ENCODE assay signal across 21 cellular contexts in the genomic region with DNA sequence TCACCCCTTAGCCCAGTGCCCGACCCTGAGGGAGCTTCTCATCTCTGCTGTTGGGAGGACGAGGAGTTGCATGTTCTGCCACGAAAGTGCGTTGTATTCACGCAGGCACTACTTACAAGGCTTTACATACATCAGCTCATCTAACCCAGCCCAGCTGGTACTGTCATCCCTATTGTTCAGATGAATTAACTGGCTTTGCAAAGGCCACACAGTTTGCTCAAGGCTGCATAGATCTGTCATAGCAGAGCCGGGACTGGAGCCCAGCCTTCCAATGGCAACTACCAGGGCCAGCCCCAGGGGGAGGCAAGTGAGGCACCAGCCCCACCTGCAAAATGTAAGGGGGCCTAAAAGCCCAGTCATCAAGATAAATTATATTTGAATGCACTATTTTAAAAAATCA.
"Had no signal": no experiment of that assay in that cellular context is flagged by ENCODE, and none has a peak within 500 bp of the region (broad histone marks: within the 10 kb centered on the region; RNA-seq: fewer than 3 reads in every experiment).

No MANE protein-coding gene starts in this region.

- H3K4me1 ChIP-seq: esophagus squamous epithelium, gastroesophageal sphincter, pancreas, prostate gland, right lobe of liver, upper lobe of left lung, vagina had no signal

- H3K4me1 Mint-ChIP-seq: memory B cell; stimulated activated effector memory CD8-positive, alpha-beta T cell treated with anti-CD3 and anti-CD28 coated beads, Interleukin-12 subunit alpha, Interleukin-12 subunit beta, amount 100 ng/mL, for 72 hours had no signal

- H2AFZ ChIP-seq: hepatocyte had no signal

- H3K4me2 ChIP-seq: hepatocyte had no signal

- H3K4me3 Mint-ChIP-seq: effector memory CD8-positive, alpha-beta T cell; memory B cell; natural killer cell treated with Interleukin-12 subunit alpha and Interleukin-12 subunit beta and Interleukin-15 and Interleukin-18, amount 100 ng/mL, for 72 hours; stimulated activated effector memory CD8-positive, alpha-beta T cell treated with anti-CD3 and anti-CD28 coated beads, Interleukin-12 subunit alpha, Interleukin-12 subunit beta, amount 100 ng/mL, for 72 hours; stimulated activated naive CD8-positive, alpha-beta T cell treated with anti-CD3 and anti-CD28 coated beads, Interleukin-15, Interleukin-2, amounts not matched to agents 100 ng/mL and 50 ng/mL, for 24 hours had no signal

- H3K27ac Mint-ChIP-seq: effector memory CD8-positive, alpha-beta T cell; memory B cell; natural killer cell treated with Interleukin-12 subunit alpha and Interleukin-12 subunit beta and Interleukin-15 and Interleukin-18, amount 100 ng/mL, for 72 hours; stimulated activated effector memory CD8-positive, alpha-beta T cell treated with anti-CD3 and anti-CD28 coated beads, Interleukin-12 subunit alpha, Interleukin-12 subunit beta, amount 100 ng/mL, for 72 hours; stimulated activated naive CD8-positive, alpha-beta T cell treated with anti-CD3 and anti-CD28 coated beads, Interleukin-15, Interleukin-2, amounts not matched to agents 100 ng/mL and 50 ng/mL, for 24 hours had no signal

- H3K9me3 Mint-ChIP-seq: effector memory CD8-positive, alpha-beta T cell; natural killer cell treated with Interleukin-12 subunit alpha and Interleukin-12 subunit beta and Interleukin-15 and Interleukin-18, amount 100 ng/mL, for 72 hours; stimulated activated effector memory CD8-positive, alpha-beta T cell treated with anti-CD3 and anti-CD28 coated beads, Interleukin-12 subunit alpha, Interleukin-12 subunit beta, amount 100 ng/mL, for 72 hours; stimulated activated naive CD8-positive, alpha-beta T cell treated with anti-CD3 and anti-CD28 coated beads, Interleukin-15, Interleukin-2, amounts not matched to agents 100 ng/mL and 50 ng/mL, for 24 hours had no signal

- H3K79me2 ChIP-seq: hepatocyte had no signal

- H3K36me3 Mint-ChIP-seq: memory B cell; natural killer cell treated with Interleukin-12 subunit alpha and Interleukin-12 subunit beta and Interleukin-15 and Interleukin-18, amount 100 ng/mL, for 72 hours; stimulated activated effector memory CD8-positive, alpha-beta T cell treated with anti-CD3 and anti-CD28 coated beads, Interleukin-12 subunit alpha, Interleukin-12 subunit beta, amount 100 ng/mL, for 72 hours had no signal

- H3K4me3 ChIP-seq: esophagus squamous epithelium, gastroesophageal sphincter, hepatocyte, pancreas, prostate gland, right lobe of liver, upper lobe of left lung, vagina had no signal

- H3K27me3 ChIP-seq: hepatocyte, pancreas, right lobe of liver, upper lobe of left lung, vagina had no signal

- H3K36me3 ChIP-seq: esophagus squamous epithelium, gastroesophageal sphincter, pancreas, prostate gland, right lobe of liver, upper lobe of left lung, vagina had no signal

- H3K27ac ChIP-seq: epithelial cell of prostate, esophagus squamous epithelium, gastroesophageal sphincter, hepatocyte, pancreas, prostate gland, right lobe of liver, upper lobe of left lung, vagina had no signal

- H3K9me3 ChIP-seq: esophagus squamous epithelium, pancreas, prostate gland, right lobe of liver, upper lobe of left lung, vagina had no signal

- DNase-seq: effector memory CD8-positive, alpha-beta T cell; esophagus squamous epithelium; foreskin fibroblast; kidney glomerular epithelial cell; midbrain; occipital lobe; pancreas; retina; right lobe of liver; stimulated activated CD4-positive, alpha-beta T cell treated with anti-CD3 and anti-CD28 coated beads, Interleukin-4, amount 100 ng/mL, for 1 hour; stimulated activated CD8-positive, alpha-beta memory T cell treated with anti-CD3 and anti-CD28 coated beads, Interleukin-4, amount 100 ng/mL, for 48 hours; upper lobe of left lung had no signal
